Comparison of ENCODE assay signal across 8 cellular contexts in the genomic region with DNA sequence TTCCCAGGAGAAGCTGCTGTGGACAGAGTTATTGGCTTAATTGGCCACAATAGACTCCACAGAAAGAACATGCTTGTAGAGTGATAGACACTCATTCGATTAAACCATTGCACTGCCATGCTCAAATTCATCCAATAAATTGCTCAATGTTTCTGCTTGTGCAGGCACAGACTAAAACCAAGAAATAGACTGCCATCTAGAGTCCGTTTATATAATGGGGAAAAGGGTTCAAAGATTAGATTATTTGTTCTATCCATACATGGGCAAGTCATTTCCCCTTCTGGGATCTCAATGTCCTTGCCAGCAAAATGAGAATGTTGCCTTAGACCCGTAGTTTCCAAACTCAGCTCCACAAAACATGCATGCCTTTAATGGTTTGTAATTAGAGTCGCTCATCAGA. TPM values are rescaled to one million over a fixed set of nuclear protein-coding genes. Genes with fewer than 3 reads are reported as not detected.
A peak's percentile ranks its signal among the peaks of the same experiment; 100 is the strongest.
DNase-seq lines count a peak whose midpoint lies in the region; ATAC-seq lines count a peak whose summit lies in the region.

No MANE protein-coding gene starts in this region.

- intact Hi-C loops in left ventricle myocardium superior (cut with micrococcal nuclease) (no loop called here), aorta (cut with DNase I) (no loop called here)

- H3K4me1 ChIP-seq in aorta (ENCODE audit: control insufficient read depth in 1 of 2, insufficient read depth in 2 of 2, low read length in 2 of 2) = peaks cover 0 to 2% of the 10 kb centered on the region in 2 donors

- ATAC-seq in left ventricle myocardium superior (peak; percentile 48), aorta (ENCODE audit: low FRiP score) (peak; percentile 56)

- no peaks in the 10 kb centered on the region for H3K27me3 ChIP-seq in aorta (ENCODE audit: control insufficient read depth in 1 of 2, insufficient read depth in 2 of 2, low read length in 1 of 2)

- no peak overlapping the region for H3K4me3 ChIP-seq in aorta (ENCODE audit: low read length in 2 of 2)

- H3K9me3 ChIP-seq in aorta (ENCODE audit: control insufficient read depth, low read length) = no peaks in the 10 kb centered on the region

- WGBS in aorta, 2 donors = 10 to 14% methylated on average over 4 of the region's 4 CpGs

- peak; percentile 58 for DNase-seq in EL
- DNase-seq in LoVo (ENCODE audit: low spot score) = peak; percentile 19
- DNase-seq in SKM-1 treated with dmso at 0.1 percent for 144 hours (lab: John Stamatoyannopoulos, UW; ENCODE audit: unreplicated experiment) = peak; percentile 12
- DNase-seq in left ventricle myocardium superior = no peak
- DNase-seq in aorta = no peak
- DNase-seq in activated CD8-positive, alpha-beta memory T cell treated with anti-CD3 and anti-CD28 coated beads for 24 hours = no peak
- no peak for DNase-seq in NCI-H187 (lab: John Stamatoyannopoulos, UW)
- DNase-seq in HK-2 (ENCODE audit: unreplicated experiment) = no peak

- H3K27ac ChIP-seq in aorta (ENCODE audit: low read depth in 1 of 2, low read length in 2 of 2) = peak overlapping the region in 1 of 2 donors; percentile 92

- no peaks in the 10 kb centered on the region for H3K36me3 ChIP-seq in aorta (ENCODE audit: control insufficient read depth in 1 of 2, insufficient read depth in 2 of 2, low read length in 1 of 2)

RNA-seq across cellular contexts. Expression of a gene that starts 8.7 kb away (rescaled TPM):
- 5.3 TPM for total RNA-seq in left ventricle myocardium superior
- total RNA-seq in aorta = 10 to 100 TPM; 11.8 to 13.5 TPM
- 10 to 100 TPM; 31.9 to 85.4 TPM for polyA plus RNA-seq in aorta

RNA-seq across cellular contexts. Expression of a gene that starts 22.9 kb away (rescaled TPM):
- total RNA-seq in left ventricle myocardium superior (14.8 TPM), aorta (10 to 100 TPM; 21.2 to 22.5 TPM)
- 10 to 100 TPM; 14.3 to 20.3 TPM for polyA plus RNA-seq in aorta

RNA-seq across cellular contexts. Expression of a gene that starts 32.7 kb away (rescaled TPM):
- total RNA-seq in left ventricle myocardium superior (246 TPM), aorta (100 to 1,000 TPM; 127 to 132 TPM)
- 100 to 1,000 TPM; 136 to 248 TPM for polyA plus RNA-seq in aorta

RNA-seq across cellular contexts. Expression of a gene that starts 52.5 kb away (rescaled TPM):
- total RNA-seq in left ventricle myocardium superior = 35.0 TPM
- total RNA-seq in aorta = 10 to 100 TPM; 42.1 to 42.6 TPM
- 100 to 1,000 TPM in 1 of 2 donors, 10 to 100 TPM in 1; 80.6 to 114 TPM for polyA plus RNA-seq in aorta

Comparison
In these comparisons a context has a peak if more than half of its experiments do, and no peak if none do; other contexts are left out.
1. DNase-seq: peak in EL (single experiment), LoVo (single experiment) and SKM-1 treated with dmso at 0.1 percent for 144 hours (single experiment); none in left ventricle myocardium superior (single experiment), aorta (0 of 2), activated CD8-positive, alpha-beta memory T cell treated with anti-CD3 and anti-CD28 coated beads for 24 hours (single experiment), NCI-H187 (0 of 2) and HK-2 (single experiment).